Comparison of ENCODE assay signal across 20 cellular contexts in the genomic region with DNA sequence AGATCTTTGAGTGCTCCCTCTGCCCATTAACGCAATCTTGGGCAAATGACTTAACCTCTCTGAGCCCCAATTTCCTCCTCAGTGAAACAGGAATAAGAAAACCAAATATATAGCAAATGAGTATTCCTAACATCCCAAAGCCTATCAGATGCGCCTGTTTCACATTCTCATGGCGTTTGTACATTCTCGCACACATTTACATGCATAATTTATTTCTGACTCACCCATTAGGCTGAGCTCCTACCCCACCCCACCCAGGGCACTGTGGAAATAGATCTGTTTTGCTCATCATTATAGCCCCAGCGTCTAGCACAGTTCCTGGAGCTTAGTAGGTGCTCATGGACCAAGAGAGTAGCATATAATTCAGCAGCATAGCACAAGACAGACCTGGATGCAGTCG.
A peak's percentile ranks its signal among the peaks of the same experiment; 100 is the strongest.
DNase-seq lines count a peak whose midpoint lies in the region; ATAC-seq and TF ChIP-seq lines count a peak whose summit lies in the region.
"Had no signal": no experiment of that assay in that cellular context is flagged by ENCODE, and none has a peak within 500 bp of the region (broad histone marks: within the 10 kb centered on the region; RNA-seq: fewer than 3 reads in every experiment).

No MANE protein-coding gene starts in this region.

- no peak overlapping the region for H3K9ac ChIP-seq in adipocyte (ENCODE audit: low read length)

- H3K9me3 Mint-ChIP-seq in activated T-helper 17 cell treated with anti-CD3 and anti-CD28 coated beads, Interleukin-2, amount 50 U/mL, for 72 hours: no peaks in the 10 kb centered on the region
- H3K9me3 Mint-ChIP-seq: activated CD4-positive, alpha-beta memory T cell treated with anti-CD3 and anti-CD28 coated beads, Interleukin-2, amount 10 ng/mL, durations not matched to agents 7 days and 5 days; activated T-helper 1 cell treated with anti-CD3 and anti-CD28 coated beads, Interleukin-12 subunit alpha, Interleukin-12 subunit beta, Interleukin-2, Interleukin-4 antibody, amounts not matched to agents 30 ng/mL and 10 ng/mL and 1 ng/mL, durations not matched to agents 14 hours and 24 hours and 36 hours; dendritic cell treated with granulocyte-macrophage colony-stimulating factor and Interleukin-4, amounts not matched to agents 40 ng/mL and 50 ng/mL, for 4 days had no signal

- TF ChIP-seq EP300 in ovary (IDR thresholded peaks at IDR 0.05): no peak

- ATAC-seq in activated T-helper 17 cell treated with anti-CD3 and anti-CD28 coated beads, Interleukin-2, amount 50 U/mL, for 72 hours (replicated peaks): no peak
- ATAC-seq in T-helper 17 cell (no peak), GM21381 (IDR thresholded peaks at IDR 0.05; ENCODE audit: unreplicated experiment) (no peak)
- ATAC-seq: pancreas had no signal

- H3K4me1 Mint-ChIP-seq in activated T-helper 17 cell treated with anti-CD3 and anti-CD28 coated beads, Interleukin-2, amount 50 U/mL, for 72 hours: no peaks in the 10 kb centered on the region
- H3K4me1 Mint-ChIP-seq in T-helper 17 cell: no peaks in the 10 kb centered on the region
- H3K4me1 Mint-ChIP-seq: activated CD4-positive, alpha-beta memory T cell treated with anti-CD3 and anti-CD28 coated beads, Interleukin-2, amount 10 ng/mL, durations not matched to agents 7 days and 5 days had no signal

- peaks cover 5% of the 10 kb centered on the region for H3K4me1 ChIP-seq in adipocyte (ENCODE audit: control insufficient read depth, insufficient read depth, low read length)
- H3K4me1 ChIP-seq in ovary (ENCODE audit: insufficient read depth): peaks cover 3% of the 10 kb centered on the region
- H3K4me1 ChIP-seq: pancreas, upper lobe of left lung had no signal

- H3K4me3 Mint-ChIP-seq in activated T-helper 17 cell treated with anti-CD3 and anti-CD28 coated beads, Interleukin-2, amount 50 U/mL, for 72 hours: no peak overlapping the region
- H3K4me3 Mint-ChIP-seq in T-helper 17 cell: no peak overlapping the region
- H3K4me3 Mint-ChIP-seq: activated CD4-positive, alpha-beta memory T cell treated with anti-CD3 and anti-CD28 coated beads, Interleukin-2, amount 10 ng/mL, durations not matched to agents 7 days and 5 days; activated T-helper 1 cell treated with anti-CD3 and anti-CD28 coated beads, Interleukin-12 subunit alpha, Interleukin-12 subunit beta, Interleukin-2, Interleukin-4 antibody, amounts not matched to agents 30 ng/mL and 10 ng/mL and 1 ng/mL, durations not matched to agents 14 hours and 24 hours and 36 hours; dendritic cell treated with granulocyte-macrophage colony-stimulating factor and Interleukin-4, amounts not matched to agents 40 ng/mL and 50 ng/mL, for 4 days had no signal

- intact Hi-C loops in ovary (cut with DNase I): no loop called here

- no peaks in the 10 kb centered on the region for H3K36me3 Mint-ChIP-seq in activated T-helper 17 cell treated with anti-CD3 and anti-CD28 coated beads, Interleukin-2, amount 50 U/mL, for 72 hours (ENCODE audit: low read depth)
- no peaks in the 10 kb centered on the region for H3K36me3 Mint-ChIP-seq in T-helper 17 cell (ENCODE audit: low read depth)

- H3K9me3 ChIP-seq in adipocyte (ENCODE audit: control insufficient read depth, low read length) (no peaks in the 10 kb centered on the region), T-helper 17 cell (ENCODE audit: control insufficient read depth, low read length, poor library complexity, severe bottlenecking) (no peaks in the 10 kb centered on the region), ovary (no peaks in the 10 kb centered on the region)
- H3K9me3 ChIP-seq: pancreas, SJCRH30, upper lobe of left lung had no signal

- 85 to 92% (median 90%) methylated on average over 6 of the region's 6 CpGs for whole genome bisulfite sequencing in ovary, 3 donors

- no peak for TF ChIP-seq POLR2A in ovary (IDR thresholded peaks at IDR 0.05)

- peak; percentile 75 for DNase-seq in A172 (ENCODE audit: low spot score)
- DNase-seq in HS-27A (ENCODE audit: low read depth): peak; percentile 85
- DNase-seq in adipocyte (ENCODE audit: low read depth): peak; percentile 68
- DNase-seq in fibroblast of the conjunctiva (ENCODE audit: low read depth): peak; percentile 53
- DNase-seq in T-helper 17 cell: no peak
- DNase-seq in ovary: no peak
- DNase-seq: activated CD4-positive, alpha-beta memory T cell treated with anti-CD3 and anti-CD28 coated beads, Interleukin-2, amount 10 ng/mL, durations not matched to agents 7 days and 5 days; amygdala; GDM1; KG1; NCI-H1417; NCI-H345; pancreas; SJCRH30; stimulated activated naive CD4-positive, alpha-beta T cell treated with Interleukin-2 at 50 U/mL for 16 hours; upper lobe of left lung had no signal

- no peak for TF ChIP-seq CTCF in ovary (IDR thresholded peaks at IDR 0.05)

- no peak overlapping the region for H3K4me3 ChIP-seq in adipocyte (ENCODE audit: low read length)
- no peak overlapping the region for H3K4me3 ChIP-seq in ovary
- H3K4me3 ChIP-seq: pancreas, SJCRH30, upper lobe of left lung had no signal

- no peak overlapping the region for H3K27ac Mint-ChIP-seq in activated T-helper 17 cell treated with anti-CD3 and anti-CD28 coated beads, Interleukin-2, amount 50 U/mL, for 72 hours
- H3K27ac Mint-ChIP-seq in T-helper 17 cell: no peak overlapping the region
- H3K27ac Mint-ChIP-seq: activated CD4-positive, alpha-beta memory T cell treated with anti-CD3 and anti-CD28 coated beads, Interleukin-2, amount 10 ng/mL, durations not matched to agents 7 days and 5 days; activated T-helper 1 cell treated with anti-CD3 and anti-CD28 coated beads, Interleukin-12 subunit alpha, Interleukin-12 subunit beta, Interleukin-2, Interleukin-4 antibody, amounts not matched to agents 30 ng/mL and 10 ng/mL and 1 ng/mL, durations not matched to agents 14 hours and 24 hours and 36 hours; dendritic cell treated with granulocyte-macrophage colony-stimulating factor and Interleukin-4, amounts not matched to agents 40 ng/mL and 50 ng/mL, for 4 days had no signal

- H3K27me3 ChIP-seq in adipocyte (replicated peaks; ENCODE audit: control insufficient read depth, insufficient read depth, low read length) (no peaks in the 10 kb centered on the region), ovary (no peaks in the 10 kb centered on the region)
- H3K27me3 ChIP-seq: pancreas, SJCRH30, upper lobe of left lung had no signal

- H3K27me3 Mint-ChIP-seq in activated T-helper 17 cell treated with anti-CD3 and anti-CD28 coated beads, Interleukin-2, amount 50 U/mL, for 72 hours: no peaks in the 10 kb centered on the region
- H3K27me3 Mint-ChIP-seq in T-helper 17 cell: no peaks in the 10 kb centered on the region
- H3K27me3 Mint-ChIP-seq: dendritic cell treated with granulocyte-macrophage colony-stimulating factor and Interleukin-4, amounts not matched to agents 40 ng/mL and 50 ng/mL, for 4 days had no signal

- H3K27ac ChIP-seq in ovary: no peak overlapping the region
- H3K27ac ChIP-seq: pancreas, SJCRH30, upper lobe of left lung had no signal

- H3K36me3 ChIP-seq in adipocyte (ENCODE audit: control insufficient read depth, insufficient read depth, low read length, severe bottlenecking) (no peaks in the 10 kb centered on the region), ovary (no peaks in the 10 kb centered on the region)
- H3K36me3 ChIP-seq: pancreas, SJCRH30, upper lobe of left lung had no signal

Comparison
In these comparisons a context has a peak if more than half of its experiments do, and no peak if none do; other contexts are left out.
1. DNase-seq: peak in A172 (single experiment), HS-27A (single experiment), adipocyte (single experiment) and fibroblast of the conjunctiva (single experiment); none in T-helper 17 cell (0 of 3) and ovary (0 of 5).